In the genomic region with DNA sequence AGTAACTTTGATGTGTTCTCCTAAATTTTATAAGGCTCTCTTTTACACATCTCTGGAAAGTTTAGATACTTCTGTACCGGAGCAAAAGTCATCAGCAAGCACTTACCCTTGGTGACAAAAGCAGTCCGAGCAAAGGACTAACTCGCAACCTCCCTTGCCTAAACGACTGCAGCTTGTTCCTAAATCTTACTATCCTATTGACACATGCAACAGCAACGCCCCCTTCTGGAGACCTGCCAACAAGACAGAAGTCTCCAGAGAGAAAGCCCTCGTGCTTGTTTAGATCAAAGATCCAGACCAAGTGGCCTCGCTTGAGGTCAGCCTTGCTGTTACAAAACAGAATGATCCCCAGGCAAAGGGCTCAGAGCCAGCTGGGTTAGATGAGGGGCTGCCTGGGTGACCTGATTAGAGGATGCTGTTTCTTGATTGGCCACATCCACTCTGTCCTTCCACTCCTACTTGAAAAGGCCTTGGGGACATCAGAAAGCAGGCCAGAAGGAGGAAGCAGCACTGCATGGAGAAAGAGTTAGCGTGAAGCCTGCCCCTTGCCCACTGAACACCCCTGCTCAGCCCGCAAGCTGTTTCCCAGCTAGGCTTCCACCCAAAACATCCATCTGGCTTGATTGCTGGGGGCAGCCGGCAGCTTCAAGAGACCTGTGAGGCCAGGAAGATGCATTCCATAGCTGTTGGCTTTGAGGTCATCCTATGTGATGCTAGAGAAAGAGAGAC, we compare ENCODE assay signal across 8 cellular contexts.
DNase-seq lines count a peak whose midpoint lies in the region; ATAC-seq and TF ChIP-seq lines count a peak whose summit lies in the region.

No MANE protein-coding gene starts in this region.

- peak overlapping the region in 3 of 7 donors; percentile 50 to 73 (median 64) for H3K27ac Mint-ChIP-seq in CD14-positive monocyte
- no peak overlapping the region for H3K27ac Mint-ChIP-seq in activated naive CD8-positive, alpha-beta T cell treated with anti-CD3 and anti-CD28 coated beads, Interleukin-2, amount 10 ng/mL, durations not matched to agents 7 days and 5 days

- intact Hi-C loops in CD14-positive monocyte (cut with micrococcal nuclease) (loop anchor here (2.0 to 5.0 kb wide), 2 partner anchors 191 to 192 kb away; no protein-coding TSS in a partner anchor), left cardiac atrium (cut with DNase I) (loop anchor here in 1 of 2 donors (5.0 kb wide), 1 partner anchor 191 kb away; no protein-coding TSS in a partner anchor)

- peaks cover 4 to 17% (median 12%) of the 10 kb centered on the region in 7 donors for H3K9me3 Mint-ChIP-seq in CD14-positive monocyte
- peaks cover 7% of the 10 kb centered on the region for H3K9me3 Mint-ChIP-seq in activated naive CD8-positive, alpha-beta T cell treated with anti-CD3 and anti-CD28 coated beads, Interleukin-2, amount 10 ng/mL, durations not matched to agents 7 days and 5 days

- H3K4me3 Mint-ChIP-seq in CD14-positive monocyte = no peak overlapping the region
- H3K4me3 Mint-ChIP-seq in activated naive CD8-positive, alpha-beta T cell treated with anti-CD3 and anti-CD28 coated beads, Interleukin-2, amount 10 ng/mL, durations not matched to agents 7 days and 5 days = no peak overlapping the region

- peak; percentile 84 for DNase-seq in CD14-positive monocyte (ENCODE audit: low spot score)
- DNase-seq in NAMALWA (ENCODE audit: low spot score) = peak; percentile 92
- peak; percentile 86 for DNase-seq in SKM-1 (lab: John Stamatoyannopoulos, UW; ENCODE audit: unreplicated experiment)
- peak; percentile 69 for DNase-seq in activated naive CD8-positive, alpha-beta T cell treated with anti-CD3 and anti-CD28 coated beads, Interleukin-2, amount 10 ng/mL, durations not matched to agents 7 days and 5 days
- peak; percentile 91 for DNase-seq in left cardiac atrium
- DNase-seq in renal cortical epithelial cell (ENCODE audit: low read depth) = peak; percentile 80

- TF ChIP-seq CTCF in CD14-positive monocyte (IDR thresholded peaks at IDR 0.05) = peak; percentile 78

- H3K36me3 Mint-ChIP-seq in CD14-positive monocyte = peaks cover 0 to 5% of the 10 kb centered on the region in 2 donors
- H3K36me3 Mint-ChIP-seq in activated naive CD8-positive, alpha-beta T cell treated with anti-CD3 and anti-CD28 coated beads, Interleukin-2, amount 10 ng/mL, durations not matched to agents 7 days and 5 days = no peaks in the 10 kb centered on the region

- ATAC-seq in GM21447 (IDR thresholded peaks at IDR 0.05; ENCODE audit: unreplicated experiment) (peak; percentile 80), left cardiac atrium (peak; percentile 50 to 88), HG03097 (IDR thresholded peaks at IDR 0.05; ENCODE audit: low FRiP score, unreplicated experiment) (no peak)
- peak; percentile 77 for ATAC-seq in activated naive CD8-positive, alpha-beta T cell treated with anti-CD3 and anti-CD28 coated beads, Interleukin-2, amount 10 ng/mL, durations not matched to agents 7 days and 5 days (ENCODE audit: low read depth)

- H3K27me3 Mint-ChIP-seq in CD14-positive monocyte (ENCODE audit: low read depth in 3 of 3) = peaks cover under 1 to 8% (median 4%) of the 10 kb centered on the region in 3 donors
- peaks cover 5% of the 10 kb centered on the region for H3K27me3 Mint-ChIP-seq in activated naive CD8-positive, alpha-beta T cell treated with anti-CD3 and anti-CD28 coated beads, Interleukin-2, amount 10 ng/mL, durations not matched to agents 7 days and 5 days

- H3K4me1 Mint-ChIP-seq in CD14-positive monocyte = peaks cover 10% of the 10 kb centered on the region
- H3K4me1 Mint-ChIP-seq in activated naive CD8-positive, alpha-beta T cell treated with anti-CD3 and anti-CD28 coated beads, Interleukin-2, amount 10 ng/mL, durations not matched to agents 7 days and 5 days = peaks cover 5% of the 10 kb centered on the region

- POLR2A ChIA-PET in activated naive CD8-positive, alpha-beta T cell treated with anti-CD3 and anti-CD28 coated beads, Interleukin-2, amount 10 ng/mL, durations not matched to agents 7 days and 5 days (lab: Charles Lee) = interaction anchor here (0.9 to 1.0 kb wide), 2 partner anchors 132 to 192 kb away, joined by 3 to 7 read pairs; no protein-coding TSS in a partner anchor
